In genomic region chr17:49223517-49224197, GRCh38 we compare ENCODE assay signal across 8 cellular contexts. TPM values are rescaled to one million over a fixed set of nuclear protein-coding genes. Genes with fewer than 3 reads are reported as not detected.
A peak's percentile ranks its signal among the peaks of the same experiment; 100 is the strongest.
DNase-seq lines count a peak whose midpoint lies in the region; ATAC-seq and TF ChIP-seq lines count a peak whose summit lies in the region.

No MANE protein-coding gene starts in this region.

- no peaks in the 10 kb centered on the region for H3K9me3 Mint-ChIP-seq in activated CD4-positive, alpha-beta memory T cell treated with anti-CD3 and anti-CD28 coated beads for 36 hours

- H3K4me3 ChIP-seq in NB4 (ENCODE audit: low read depth, low read length): no peak overlapping the region
- H3K4me3 ChIP-seq in effector memory CD4-positive, alpha-beta T cell (ENCODE audit: insufficient read depth, low read depth, low read length, poor library complexity, severe bottlenecking): peak overlapping the region; percentile 40
- H3K4me3 ChIP-seq in stomach: peak overlapping the region; percentile 19 to 39 (median 24)

- no peak overlapping the region for H3K27ac ChIP-seq in effector memory CD4-positive, alpha-beta T cell (ENCODE audit: insufficient read depth, low read length, poor library complexity, severe bottlenecking)
- H3K27ac ChIP-seq in stomach: no peak overlapping the region

- whole genome bisulfite sequencing in stomach, 5 donors: 2 to 6% (median 4%) methylated on average over 21 to 31 of the region's 31 CpGs

- H3K4me1 Mint-ChIP-seq in activated CD4-positive, alpha-beta memory T cell treated with anti-CD3 and anti-CD28 coated beads for 36 hours (ENCODE audit: low read depth): peaks cover 28% of the 10 kb centered on the region

- no peaks in the 10 kb centered on the region for H3K36me3 ChIP-seq in effector memory CD4-positive, alpha-beta T cell (ENCODE audit: control insufficient read depth, insufficient read depth, low read length)
- peaks cover 0 to 4% (median 0%) of the 10 kb centered on the region in 4 donors for H3K36me3 ChIP-seq in stomach

- CTCF ChIA-PET in activated CD4-positive, alpha-beta memory T cell treated with anti-CD3 and anti-CD28 coated beads for 36 hours (lab: Charles Lee): interaction anchor here (0.7 to 8.7 kb wide), 5 partner anchors 8 to 164 kb away, joined by 3 to 187 read pairs (median 3); no protein-coding TSS in a partner anchor

- no peaks in the 10 kb centered on the region for H3K9me3 ChIP-seq in effector memory CD4-positive, alpha-beta T cell (ENCODE audit: control insufficient read depth, low read length)
- H3K9me3 ChIP-seq in stomach: no peaks in the 10 kb centered on the region

- TF ChIP-seq CTCF in GM10266 (IDR thresholded peaks at IDR 0.05; ENCODE audit: control insufficient read depth, insufficient read depth, low read depth, missing control alignments) (peak; percentile 90), NB4 (IDR thresholded peaks at IDR 0.05; ENCODE audit: low read depth, low read length) (peak; percentile 87), stomach (IDR thresholded peaks at IDR 0.05) (peak in 5 of 7 experiments; percentile 58 to 84 (median 79))

- no peak overlapping the region for H3K27ac Mint-ChIP-seq in activated CD4-positive, alpha-beta memory T cell treated with anti-CD3 and anti-CD28 coated beads for 36 hours

- ATAC-seq in GM21786 (IDR thresholded peaks at IDR 0.05; ENCODE audit: unreplicated experiment): no peak

- H3K27me3 Mint-ChIP-seq in activated CD4-positive, alpha-beta memory T cell treated with anti-CD3 and anti-CD28 coated beads for 36 hours: peaks cover 19% of the 10 kb centered on the region

- peak overlapping the region; percentile 49 for H3K4me3 Mint-ChIP-seq in activated CD4-positive, alpha-beta memory T cell treated with anti-CD3 and anti-CD28 coated beads for 36 hours

- intact Hi-C loops in activated CD4-positive, alpha-beta memory T cell treated with anti-CD3 and anti-CD28 coated beads for 36 hours (cut with micrococcal nuclease): no loop called here
- intact Hi-C loops in stomach (cut with DNase I; ENCODE audit: low total_unique reads): loop anchor here (10.0 kb wide), 1 partner anchor 59 kb away; no protein-coding TSS in a partner anchor

- no peak for TF ChIP-seq EP300 in stomach (IDR thresholded peaks at IDR 0.05)

- H3K27me3 ChIP-seq in effector memory CD4-positive, alpha-beta T cell (replicated peaks; ENCODE audit: control insufficient read depth, insufficient read depth, low read length, poor library complexity, severe bottlenecking): no peaks in the 10 kb centered on the region
- H3K27me3 ChIP-seq in stomach: peaks cover 15 to 96% (median 57%) of the 10 kb centered on the region in 3 donors

- POLR2A ChIA-PET in activated CD4-positive, alpha-beta memory T cell treated with anti-CD3 and anti-CD28 coated beads for 36 hours (lab: Charles Lee): no interaction called here

- peaks cover 18% of the 10 kb centered on the region for H3K36me3 Mint-ChIP-seq in activated CD4-positive, alpha-beta memory T cell treated with anti-CD3 and anti-CD28 coated beads for 36 hours

- DNase-seq in GM10266 (ENCODE audit: extremely low spot score) (peak; percentile 79), NB4 (ENCODE audit: low read depth) (peak; percentile 56), midbrain (lab: John Stamatoyannopoulos, UW) (peak; percentile 20), stomach (peak; percentile 57), COR-L47 (lab: John Stamatoyannopoulos, UW) (no peak)
- peak; percentile 80 for DNase-seq in activated CD4-positive, alpha-beta memory T cell treated with anti-CD3 and anti-CD28 coated beads for 36 hours
- peak; percentile 27 to 43 (median 39) for DNase-seq in effector memory CD4-positive, alpha-beta T cell

- peaks cover 35% of the 10 kb centered on the region for H3K4me1 ChIP-seq in effector memory CD4-positive, alpha-beta T cell (ENCODE audit: control insufficient read depth, insufficient read depth, low read length, poor library complexity, severe bottlenecking)
- peaks cover 16 to 53% (median 32%) of the 10 kb centered on the region in 4 donors for H3K4me1 ChIP-seq in stomach

- TF ChIP-seq POLR2A in NB4 (IDR thresholded peaks at IDR 0.05; ENCODE audit: extremely low read depth, insufficient read length) (no peak), stomach (IDR thresholded peaks at IDR 0.05) (no peak)

RNA-seq across cellular contexts. Expression of gene PHOSPHO1, which starts 6.9 kb away (rescaled TPM):
- not detected for total RNA-seq in activated CD4-positive, alpha-beta memory T cell treated with anti-CD3 and anti-CD28 coated beads for 36 hours
- 1 to 10 TPM in 2 of 5 donors, not detected in 3; 1.7 to 7.7 TPM for total RNA-seq in stomach
- polyA plus RNA-seq in stomach: under 1 TPM in 1 of 3 donors, not detected in 2; 0.35 TPM

RNA-seq across cellular contexts. Expression of gene ABI3, which starts 13.2 kb away (rescaled TPM):
- total RNA-seq in activated CD4-positive, alpha-beta memory T cell treated with anti-CD3 and anti-CD28 coated beads for 36 hours: 10 to 100 TPM; 19.7 to 19.8 TPM
- total RNA-seq in stomach: 10 to 100 TPM in 2 of 5 donors, 1 to 10 TPM in 3; 1.3 to 72.4 (median 3.1) TPM
- polyA plus RNA-seq in stomach: 1 to 10 TPM; 4.1 to 9.9 (median 9.5) TPM

RNA-seq across cellular contexts. Expression of gene GNGT2, which starts 13.3 kb away (rescaled TPM):
- 10 to 100 TPM; 23.2 to 29.0 TPM for total RNA-seq in activated CD4-positive, alpha-beta memory T cell treated with anti-CD3 and anti-CD28 coated beads for 36 hours
- 100 to 1,000 TPM in 1 of 5 donors, 1 to 10 TPM in 2, not detected in 2; 1.6 to 134 (median 1.7) TPM for total RNA-seq in stomach
- 1 to 10 TPM; 2.7 to 2.9 (median 2.9) TPM for polyA plus RNA-seq in stomach
